ENCODE assay signal across 11 cellular contexts in genomic region chr7:18552311-18552916, GRCh38. TPM values are rescaled to one million over a fixed set of nuclear protein-coding genes. Genes with fewer than 3 reads are reported as not detected.
DNase-seq lines count a peak whose midpoint lies in the region; ATAC-seq and TF ChIP-seq lines count a peak whose summit lies in the region.
"Had no signal": no experiment of that assay in that cellular context is flagged by ENCODE, and none has a peak within 500 bp of the region (broad histone marks: within the 10 kb centered on the region; RNA-seq: fewer than 3 reads in every experiment).

No MANE protein-coding gene starts in this region.

- H3K27me3 ChIP-seq in BLaER1 treated with 17β-estradiol and CSF1 and Interleukin-3, amounts not matched to agents 10 nM and 100 nM: no peaks in the 10 kb centered on the region
- H3K27me3 ChIP-seq in SK-N-SH (ENCODE audit: insufficient read depth) (no peaks in the 10 kb centered on the region), left lung (no peaks in the 10 kb centered on the region), colonic mucosa (no peaks in the 10 kb centered on the region)
- no peaks in the 10 kb centered on the region for H3K27me3 ChIP-seq in CD4-positive, alpha-beta T cell (ENCODE audit: control insufficient read depth, insufficient read depth, low read length)

- DNase-seq in SK-N-SH (no peak), left lung (no peak), colonic mucosa (no peak), OCI-M2 (lab: John Stamatoyannopoulos, UW; ENCODE audit: unreplicated experiment) (no peak)
- no peak for DNase-seq in CD4-positive, alpha-beta T cell
- DNase-seq: Caco-2, NCI-H82 had no signal

- CTCF ChIA-PET in SK-N-SH (lab: Yijun Ruan, JAX): interaction anchor here (0.8 to 1.6 kb wide), 10 partner anchors 16 to 196 kb away, joined by 3 to 4 read pairs (median 3); no protein-coding TSS in a partner anchor
- CTCF ChIA-PET in CD4-positive, alpha-beta T cell (lab: Charles Lee): no interaction called here

- no peaks in the 10 kb centered on the region for H3K9me3 Mint-ChIP-seq in IgD-negative memory B cell
- H3K9me3 Mint-ChIP-seq in CD4-positive, alpha-beta T cell: no peaks in the 10 kb centered on the region
- H3K9me3 Mint-ChIP-seq: central memory CD8-positive, alpha-beta T cell had no signal

- 58% methylated on average over 2 of the region's 2 CpGs for WGBS in SK-N-SH (ENCODE audit: low lambda C conversion rate)

- peaks cover 0 to 11% (median under 1%) of the 10 kb centered on the region in 11 experiments; a peak in 7 of 22 replicates for H3K9me3 ChIP-seq in BLaER1 treated with 17β-estradiol and CSF1 and Interleukin-3, amounts not matched to agents 10 nM and 100 nM (replicated peaks in 1 of 11)
- H3K9me3 ChIP-seq in SK-N-SH: no peaks in the 10 kb centered on the region
- no peaks in the 10 kb centered on the region for H3K9me3 ChIP-seq in left lung
- no peaks in the 10 kb centered on the region for H3K9me3 ChIP-seq in colonic mucosa
- H3K9me3 ChIP-seq in CD4-positive, alpha-beta T cell (ENCODE audit: control insufficient read depth, low read length): no peaks in the 10 kb centered on the region
- H3K9me3 ChIP-seq: Caco-2 had no signal

- peaks cover 18 to 39% (median 31%) of the 10 kb centered on the region in 10 experiments; a peak in 19 of 20 replicates for H3K4me1 ChIP-seq in BLaER1 treated with 17β-estradiol and CSF1 and Interleukin-3, amounts not matched to agents 10 nM and 100 nM
- H3K4me1 ChIP-seq in SK-N-SH (ENCODE audit: control insufficient read depth in 1 of 2, insufficient read depth in 2 of 2, low read depth in 1 of 2, low read length in 1 of 2) (peaks cover 36 to 58% of the 10 kb centered on the region in 2 experiments; a peak in 3 of 4 replicates), left lung (peaks cover 0 to 9% of the 10 kb centered on the region in 2 donors), colonic mucosa (no peaks in the 10 kb centered on the region)
- H3K4me1 ChIP-seq: Caco-2 had no signal

- TF ChIP-seq EP300 in SK-N-SH (IDR thresholded peaks at IDR 0.05; ENCODE audit: borderline replicate concordance in 1 of 2, low read depth in 1 of 2, low read length in 1 of 2): no peak

- H3K4me3 ChIP-seq in BLaER1 treated with 17β-estradiol and CSF1 and Interleukin-3, amounts not matched to agents 10 nM and 100 nM: peak overlapping the region in 1 of 10 experiments; percentile 20; a peak in 1 of 20 replicates
- no peak overlapping the region for H3K4me3 ChIP-seq in SK-N-SH (ENCODE audit: low read depth in 2 of 2, low read length in 1 of 2)
- H3K4me3 ChIP-seq in left lung: no peak overlapping the region
- H3K4me3 ChIP-seq in colonic mucosa: no peak overlapping the region

- TF ChIP-seq CTCF in SK-N-SH (IDR thresholded peaks at IDR 0.05) (no peak), left lung (IDR thresholded peaks at IDR 0.05) (no peak), colonic mucosa (IDR thresholded peaks at IDR 0.05) (no peak)
- no peak for TF ChIP-seq CTCF in CD4-positive, alpha-beta T cell (IDR thresholded peaks at IDR 0.05)

- intact Hi-C loops in left lung (cut with DNase I) (no loop called here), colonic mucosa (cut with DNase I) (no loop called here)
- intact Hi-C loops in CD4-positive, alpha-beta T cell (cut with DNase I, micrococcal nuclease): no loop called here

- no peaks in the 10 kb centered on the region for H3K36me3 Mint-ChIP-seq in IgD-negative memory B cell
- H3K36me3 Mint-ChIP-seq in CD4-positive, alpha-beta T cell (ENCODE audit: low read depth): no peaks in the 10 kb centered on the region

- peaks cover 44 to 53% (median 46%) of the 10 kb centered on the region in 3 donors for H3K4me1 Mint-ChIP-seq in IgD-negative memory B cell
- no peaks in the 10 kb centered on the region for H3K4me1 Mint-ChIP-seq in CD4-positive, alpha-beta T cell (ENCODE audit: low read depth)
- H3K4me1 Mint-ChIP-seq: central memory CD8-positive, alpha-beta T cell had no signal

- peaks cover 34% of the 10 kb centered on the region for H3F3A ChIP-seq in SK-N-SH (replicated peaks; ENCODE audit: insufficient read depth)

- H3K4me2 ChIP-seq in BLaER1 treated with 17β-estradiol and CSF1 and Interleukin-3, amounts not matched to agents 10 nM and 100 nM: peak overlapping the region; percentile 51 to 79 (median 63)
- H3K4me2 ChIP-seq in SK-N-SH: peak overlapping the region; percentile 48; the same call in 1 of the 2 replicates

- no peaks in the 10 kb centered on the region for H3K9me2 ChIP-seq in SK-N-SH

- ATAC-seq in left lung (peak; percentile 33), HG03460 (IDR thresholded peaks at IDR 0.05; ENCODE audit: unreplicated experiment) (no peak)
- no peak for ATAC-seq in CD4-positive, alpha-beta T cell (ENCODE audit: poor library complexity)

- peak overlapping the region; percentile 3 to 56 (median 33); a peak in 17 of 22 replicates for H3K9ac ChIP-seq in BLaER1 treated with 17β-estradiol and CSF1 and Interleukin-3, amounts not matched to agents 10 nM and 100 nM
- H3K9ac ChIP-seq in SK-N-SH: peak overlapping the region; percentile 15; the same call in 1 of the 2 replicates
- no peak overlapping the region for H3K9ac ChIP-seq in colonic mucosa (ENCODE audit: low read depth in 2 of 2, low read length in 2 of 2)

- H3K4me3 Mint-ChIP-seq in IgD-negative memory B cell: peak overlapping the region in 2 of 4 donors; percentile 72 to 74
- H3K4me3 Mint-ChIP-seq in CD4-positive, alpha-beta T cell: no peak overlapping the region
- H3K4me3 Mint-ChIP-seq: central memory CD8-positive, alpha-beta T cell had no signal

- H3K27me3 Mint-ChIP-seq in IgD-negative memory B cell: no peaks in the 10 kb centered on the region
- H3K27me3 Mint-ChIP-seq in CD4-positive, alpha-beta T cell: no peaks in the 10 kb centered on the region
- H3K27me3 Mint-ChIP-seq: central memory CD8-positive, alpha-beta T cell had no signal

- H3K27ac Mint-ChIP-seq in IgD-negative memory B cell: peak overlapping the region; percentile 18 to 82 (median 47)
- no peak overlapping the region for H3K27ac Mint-ChIP-seq in CD4-positive, alpha-beta T cell

- no peaks in the 10 kb centered on the region for H4K20me1 ChIP-seq in BLaER1 treated with 17β-estradiol and CSF1 and Interleukin-3, amounts not matched to agents 10 nM and 100 nM
- no peaks in the 10 kb centered on the region for H4K20me1 ChIP-seq in SK-N-SH (ENCODE audit: insufficient read depth)

- H3K79me2 ChIP-seq in SK-N-SH (ENCODE audit: insufficient read depth): peaks cover 44% of the 10 kb centered on the region

- H2AFZ ChIP-seq in SK-N-SH (ENCODE audit: low read depth): no peak overlapping the region

- H3K36me3 ChIP-seq in BLaER1 treated with 17β-estradiol and CSF1 and Interleukin-3, amounts not matched to agents 10 nM and 100 nM: peaks cover 0 to 16% (median 0%) of the 10 kb centered on the region in 11 experiments; a peak in 2 of 22 replicates
- peaks cover 4 to 22% of the 10 kb centered on the region in 2 experiments for H3K36me3 ChIP-seq in SK-N-SH (replicated peaks in 1 of 2; ENCODE audit: control insufficient read depth in 1 of 2, insufficient read depth in 2 of 2, low read length in 1 of 2)
- no peaks in the 10 kb centered on the region for H3K36me3 ChIP-seq in left lung
- no peaks in the 10 kb centered on the region for H3K36me3 ChIP-seq in colonic mucosa

- peak overlapping the region; percentile 7 to 62 (median 53); a peak in 17 of 22 replicates for H3K27ac ChIP-seq in BLaER1 treated with 17β-estradiol and CSF1 and Interleukin-3, amounts not matched to agents 10 nM and 100 nM
- peak overlapping the region; percentile 38 to 69 for H3K27ac ChIP-seq in SK-N-SH (ENCODE audit: low read depth in 2 of 2, low read length in 1 of 2)
- H3K27ac ChIP-seq in left lung: no peak overlapping the region
- no peak overlapping the region for H3K27ac ChIP-seq in colonic mucosa
- no peak overlapping the region for H3K27ac ChIP-seq in CD4-positive, alpha-beta T cell (ENCODE audit: low read depth, low read length)

- POLR2A ChIA-PET in SK-N-SH (lab: Yijun Ruan, JAX): interaction anchor here (1.2 kb wide), 1 partner anchor 57 kb away, joined by 4 read pairs; the partner anchor contains the start of gene HDAC9
- POLR2A ChIA-PET in CD4-positive, alpha-beta T cell (lab: Charles Lee): no interaction called here

- TF ChIP-seq RAD21 in SK-N-SH (IDR thresholded peaks at IDR 0.05; ENCODE audit: low read length): no peak

TF ChIP-seq in SK-N-SH, 30 proteins besides CTCF, POLR2A, EP300 and RAD21 (continues in another document):
- TF ChIP-seq NFIC (IDR thresholded peaks at IDR 0.05; ENCODE audit: borderline replicate concordance) (no peak), USF2 (IDR thresholded peaks at IDR 0.05; ENCODE audit: borderline replicate concordance, low read depth, low read length) (no peak), FOXJ3 (CRISPR knock-in tag; IDR thresholded peaks at IDR 0.05) (no peak), FOXM1 (IDR thresholded peaks at IDR 0.05; ENCODE audit: low read depth) (no peak), MAX (IDR thresholded peaks at IDR 0.05; ENCODE audit: low read depth) (no peak), NRF1 (IDR thresholded peaks at IDR 0.05; ENCODE audit: low read depth, low read length) (no peak)

RNA-seq across cellular contexts. Expression of gene HDAC9, which starts 56.9 kb away (rescaled TPM):
- polyA plus RNA-seq in IgD-negative memory B cell (81.2 TPM), SK-N-SH (2012; rRNA removed) (11.6 and 19.8 TPM in 2 replicates)
- polyA plus RNA-seq in SK-N-SH (2012; cell fraction: cytosol; rRNA removed): 12.1 and 15.5 TPM in 2 replicates
- polyA plus RNA-seq in SK-N-SH (2012; cell fraction: nucleus; rRNA removed): 15.1 and 30.9 TPM in 2 replicates
- total RNA-seq in left lung (10 to 100 TPM in 1 of 2 donors, 1 to 10 TPM in 1; 9.7 to 13.2 TPM), colonic mucosa (1 to 10 TPM; 2.6 to 8.7 TPM)
- 1 to 10 TPM in 1 of 2 experiments, under 1 TPM in 1; 0.73 to 1.2 TPM for total RNA-seq in CD4-positive, alpha-beta T cell

Comparison
In these comparisons a context has a peak if more than half of its experiments do, and no peak if none do; other contexts are left out.
1. H3K27ac ChIP-seq: peak in BLaER1 treated with 17β-estradiol and CSF1 and Interleukin-3, amounts not matched to agents 10 nM and 100 nM (11 of 11) and SK-N-SH (2 of 2); none in left lung (0 of 2), colonic mucosa (single experiment) and CD4-positive, alpha-beta T cell (single experiment).
2. H3K9ac ChIP-seq: peak in BLaER1 treated with 17β-estradiol and CSF1 and Interleukin-3, amounts not matched to agents 10 nM and 100 nM (11 of 11) and SK-N-SH (single experiment); none in colonic mucosa (0 of 2).